23 cellular contexts compared by ENCODE assay signal in genomic region chr9:97970106-97970505, GRCh38. TPM values are rescaled to one million over a fixed set of nuclear protein-coding genes. Genes with fewer than 3 reads are reported as not detected.
"Had no signal": no experiment of that assay in that cellular context is flagged by ENCODE, and none has a peak within 500 bp of the region (broad histone marks: within the 10 kb centered on the region; RNA-seq: fewer than 3 reads in every experiment).

No MANE protein-coding gene starts in this region.

- H3K4me3 Mint-ChIP-seq: activated T-cell treated with anti-CD3 and anti-CD28 coated beads, Interleukin-2, amount 50 U/mL, for 4 hours; mesothelial cell of epicardium; natural killer cell treated with Interleukin-12 subunit alpha and Interleukin-12 subunit beta and Interleukin-15 and Interleukin-18, amount 100 ng/mL, for 72 hours had no signal

- H3K36me3 ChIP-seq: esophagus muscularis mucosa, ovary, prostate gland, tibial artery had no signal

- H3K36me3 Mint-ChIP-seq: natural killer cell treated with Interleukin-12 subunit alpha and Interleukin-12 subunit beta and Interleukin-15 and Interleukin-18, amount 100 ng/mL, for 72 hours had no signal

- ATAC-seq: activated T-cell treated with anti-CD3 and anti-CD28 coated beads, Interleukin-2, amount 50 U/mL, for 4 hours; left ventricle myocardium superior; natural killer cell treated with Interleukin-12 subunit alpha and Interleukin-12 subunit beta and Interleukin-15 and Interleukin-18, amount 100 ng/mL, for 72 hours had no signal

- DNase-seq: activated CD4-positive, CD25-positive, alpha-beta regulatory T cell treated with anti-CD3 and anti-CD28 coated beads, Interleukin-2, amount 50 U/mL, for 72 hours; activated CD8-positive, alpha-beta memory T cell treated with anti-CD3 and anti-CD28 coated beads, Interleukin-2, amount 50 U/mL, for 48 hours; activated naive CD4-positive, alpha-beta T cell treated with Interleukin-2 at 50 U/mL for 16 hours; activated T-cell treated with anti-CD3 and anti-CD28 coated beads, Interleukin-2, amount 50 U/mL, for 4 hours; amygdala; cerebellar nuclear complex; glutamatergic neuron; hippocampal formation; left ventricle myocardium superior; mammary epithelial cell; ovary; stimulated activated CD4-positive, alpha-beta T cell treated with anti-CD3 and anti-CD28 coated beads, Interleukin-2, amount 100 ng/mL, for 48 hours; stimulated activated naive CD4-positive, alpha-beta T cell treated with Interleukin-2 at 50 U/mL for 16 hours; substantia nigra; SW 1271; tibial artery had no signal

- H3K4me1 Mint-ChIP-seq: mesothelial cell of epicardium had no signal

- H3K4me3 ChIP-seq: coronary artery, esophagus muscularis mucosa, ovary, prostate gland, tibial artery had no signal

- H3K27ac ChIP-seq: coronary artery, esophagus muscularis mucosa, ovary, tibial artery had no signal

- H3K9me3 ChIP-seq: esophagus muscularis mucosa, prostate gland, tibial artery had no signal

- H3K27ac Mint-ChIP-seq: activated T-helper 2 cell treated with anti-CD3 and anti-CD28 coated beads, Interferon-gamma antibody, Interleukin-2, Interleukin-4, amounts not matched to agents 10 μg/mL and 5 μg/mL and 100 μg/mL, durations not matched to agents 14 hours and 24 hours and 36 hours; mesothelial cell of epicardium; natural killer cell treated with Interleukin-12 subunit alpha and Interleukin-12 subunit beta and Interleukin-15 and Interleukin-18, amount 100 ng/mL, for 72 hours had no signal

- H3K9me3 Mint-ChIP-seq: natural killer cell treated with Interleukin-12 subunit alpha and Interleukin-12 subunit beta and Interleukin-15 and Interleukin-18, amount 100 ng/mL, for 72 hours had no signal

- H3K27me3 ChIP-seq: ovary had no signal

- H3K4me1 ChIP-seq: esophagus muscularis mucosa, tibial artery had no signal

RNA-seq across cellular contexts. Expression of gene HEMGN, which starts 32.1 kb away (rescaled TPM):
- total RNA-seq: bronchial epithelial cell; left ventricle myocardium superior; mammary epithelial cell; mesothelial cell of epicardium; natural killer cell treated with Interleukin-12 subunit alpha and Interleukin-12 subunit beta and Interleukin-15 and Interleukin-18, amount 100 ng/mL, for 72 hours had no signal
